Comparison of ENCODE assay signal across 13 cellular contexts in genomic region chr6:34383651-34384304, GRCh38. TPM values are rescaled to one million over a fixed set of nuclear protein-coding genes. Genes with fewer than 3 reads are reported as not detected.
DNase-seq lines count a peak whose midpoint lies in the region; ATAC-seq and TF ChIP-seq lines count a peak whose summit lies in the region.
"Had no signal": no experiment of that assay in that cellular context is flagged by ENCODE, and none has a peak within 500 bp of the region (broad histone marks: within the 10 kb centered on the region; RNA-seq: fewer than 3 reads in every experiment).

No MANE protein-coding gene starts in this region.

- 64 to 65% methylated on average over 5 of the region's 5 CpGs for WGBS in heart right ventricle, 2 donors
- 65 to 68% methylated on average over 5 of the region's 5 CpGs for WGBS in aorta, 2 donors

- H3K4me3 ChIP-seq in heart right ventricle (no peak overlapping the region), endocrine pancreas (ENCODE audit: control insufficient read depth, insufficient read depth, low read length) (peak overlapping the region; percentile 3), aorta (ENCODE audit: low read length in 2 of 2) (no peak overlapping the region)
- H3K4me3 ChIP-seq: pancreas, SJCRH30 had no signal

- H3K27ac Mint-ChIP-seq in nephron progenitor cell: peak overlapping the region; percentile 73
- H3K27ac Mint-ChIP-seq in stimulated activated naive CD8-positive, alpha-beta T cell treated with anti-CD3 and anti-CD28 coated beads, Interleukin-15, amount 100 ng/mL, for 72 hours: no peak overlapping the region
- H3K27ac Mint-ChIP-seq: activated CD4-positive, alpha-beta T cell treated with anti-CD3 and anti-CD28 coated beads, Interleukin-2, amount 10 ng/mL, durations not matched to agents 7 days and 5 days had no signal

- no peaks in the 10 kb centered on the region for H3K27me3 ChIP-seq in heart right ventricle
- no peaks in the 10 kb centered on the region for H3K27me3 ChIP-seq in endocrine pancreas (ENCODE audit: control insufficient read depth, insufficient read depth, low read length)
- H3K27me3 ChIP-seq in aorta (ENCODE audit: control insufficient read depth in 1 of 2, insufficient read depth in 2 of 2, low read length in 1 of 2): no peaks in the 10 kb centered on the region
- H3K27me3 ChIP-seq: pancreas, SJCRH30 had no signal

- H3K4me1 ChIP-seq in heart right ventricle (peaks cover 15 to 73% (median 49%) of the 10 kb centered on the region in 9 donors), endocrine pancreas (ENCODE audit: control insufficient read depth, insufficient read depth, low read length) (peaks cover 12% of the 10 kb centered on the region), aorta (ENCODE audit: control insufficient read depth in 1 of 2, insufficient read depth in 2 of 2, low read length in 2 of 2) (no peaks in the 10 kb centered on the region)
- H3K4me1 ChIP-seq: SJCRH30 had no signal

- H3K36me3 Mint-ChIP-seq in nephron progenitor cell (ENCODE audit: low read depth): peaks cover 25% of the 10 kb centered on the region

- H3K36me3 ChIP-seq in heart right ventricle (peaks cover 0 to 9% (median 0%) of the 10 kb centered on the region in 9 donors), endocrine pancreas (ENCODE audit: control insufficient read depth, insufficient read depth, low read length) (no peaks in the 10 kb centered on the region), aorta (ENCODE audit: control insufficient read depth in 1 of 2, insufficient read depth in 2 of 2, low read length in 1 of 2) (peaks cover 0 to 1% of the 10 kb centered on the region in 2 donors)
- H3K36me3 ChIP-seq: pancreas, SJCRH30 had no signal

- peaks cover 52% of the 10 kb centered on the region for H3K4me1 Mint-ChIP-seq in nephron progenitor cell
- H3K4me1 Mint-ChIP-seq in stimulated activated naive CD8-positive, alpha-beta T cell treated with anti-CD3 and anti-CD28 coated beads, Interleukin-15, amount 100 ng/mL, for 72 hours: peaks cover 17% of the 10 kb centered on the region

- no peak for TF ChIP-seq CTCF in heart right ventricle (IDR thresholded peaks at IDR 0.05)
- no peak for TF ChIP-seq CTCF in nephron progenitor cell (IDR thresholded peaks at IDR 0.05)

- peak in 3 of 8 donors; percentile 7 to 47 (median 33) for ATAC-seq in heart right ventricle
- ATAC-seq in Right ventricle myocardium superior (ENCODE audit: poor library complexity): no peak
- ATAC-seq in aorta (ENCODE audit: low FRiP score): no peak
- ATAC-seq in stimulated activated naive CD8-positive, alpha-beta T cell treated with anti-CD3 and anti-CD28 coated beads, Interleukin-15, amount 100 ng/mL, for 72 hours: no peak
- ATAC-seq in HG03571 (IDR thresholded peaks at IDR 0.05; ENCODE audit: unreplicated experiment): no peak

- H3K9ac ChIP-seq in endocrine pancreas (ENCODE audit: control insufficient read depth, insufficient read depth, low read length): no peak overlapping the region

- H3K9me3 ChIP-seq in heart right ventricle (peaks cover 0 to under 1% (median 0%) of the 10 kb centered on the region in 11 donors), endocrine pancreas (ENCODE audit: control insufficient read depth, low read length) (no peaks in the 10 kb centered on the region), aorta (ENCODE audit: control insufficient read depth, low read length) (no peaks in the 10 kb centered on the region)
- H3K9me3 ChIP-seq: pancreas, SJCRH30 had no signal

- peaks cover 11% of the 10 kb centered on the region for H3K9me3 Mint-ChIP-seq in nephron progenitor cell
- H3K9me3 Mint-ChIP-seq in stimulated activated naive CD8-positive, alpha-beta T cell treated with anti-CD3 and anti-CD28 coated beads, Interleukin-15, amount 100 ng/mL, for 72 hours: no peaks in the 10 kb centered on the region
- H3K9me3 Mint-ChIP-seq: activated CD4-positive, alpha-beta T cell treated with anti-CD3 and anti-CD28 coated beads, Interleukin-2, amount 10 ng/mL, durations not matched to agents 7 days and 5 days had no signal

- H3K4me3 Mint-ChIP-seq in nephron progenitor cell: peak overlapping the region; percentile 36
- no peak overlapping the region for H3K4me3 Mint-ChIP-seq in stimulated activated naive CD8-positive, alpha-beta T cell treated with anti-CD3 and anti-CD28 coated beads, Interleukin-15, amount 100 ng/mL, for 72 hours
- H3K4me3 Mint-ChIP-seq: activated CD4-positive, alpha-beta T cell treated with anti-CD3 and anti-CD28 coated beads, Interleukin-2, amount 10 ng/mL, durations not matched to agents 7 days and 5 days had no signal

- no peak for DNase-seq in heart right ventricle
- no peak for DNase-seq in Right ventricle myocardium superior
- DNase-seq in nephron progenitor cell: no peak
- DNase-seq in aorta: no peak
- DNase-seq in stimulated activated naive CD8-positive, alpha-beta T cell treated with anti-CD3 and anti-CD28 coated beads, Interleukin-15, amount 100 ng/mL, for 72 hours: no peak
- DNase-seq in AML-193 (lab: John Stamatoyannopoulos, UW): no peak
- DNase-seq: activated CD4-positive, alpha-beta T cell treated with anti-CD3 and anti-CD28 coated beads, Interleukin-2, amount 10 ng/mL, durations not matched to agents 7 days and 5 days; activated gamma-delta T cell; NCI-H446 treated with DMSO at 0.1 percent for 48 hours; pancreas; SJCRH30 had no signal

- H3K27me3 Mint-ChIP-seq in nephron progenitor cell (ENCODE audit: low read depth, poor library complexity): no peaks in the 10 kb centered on the region
- no peaks in the 10 kb centered on the region for H3K27me3 Mint-ChIP-seq in stimulated activated naive CD8-positive, alpha-beta T cell treated with anti-CD3 and anti-CD28 coated beads, Interleukin-15, amount 100 ng/mL, for 72 hours
- H3K27me3 Mint-ChIP-seq: activated CD4-positive, alpha-beta T cell treated with anti-CD3 and anti-CD28 coated beads, Interleukin-2, amount 10 ng/mL, durations not matched to agents 7 days and 5 days had no signal

- H3K27ac ChIP-seq in heart right ventricle (peak overlapping the region in 7 of 10 donors; percentile 19 to 60 (median 31)), aorta (ENCODE audit: low read depth in 1 of 2, low read length in 2 of 2) (peak overlapping the region; percentile 17 to 36)
- H3K27ac ChIP-seq: SJCRH30 had no signal

- intact Hi-C loops in heart right ventricle (cut with DNase I): loop anchor here in 1 of 10 donors (10.0 kb wide), 1 partner anchor 109 kb away; no protein-coding TSS in a partner anchor
- intact Hi-C loops in Right ventricle myocardium superior (cut with DNase I): no loop called here
- intact Hi-C loops in aorta (cut with DNase I): no loop called here

RNA-seq across cellular contexts. Expression of gene NUDT3, which starts 8.7 kb away (rescaled TPM):
- total RNA-seq in heart right ventricle: 10 to 100 TPM; 41.9 to 67.1 (median 59.0) TPM
- 10 to 100 TPM in 1 of 2 donors, 1 to 10 TPM in 1; 9.3 to 20.9 TPM for polyA plus RNA-seq in heart right ventricle
- 49.6 TPM for total RNA-seq in Right ventricle myocardium superior
- 10 to 100 TPM; 47.3 to 50.2 TPM for total RNA-seq in aorta
- polyA plus RNA-seq in aorta: 10 to 100 TPM; 15.5 to 19.9 TPM

RNA-seq across cellular contexts. Expression of gene RPS10, which starts 42.1 kb away (rescaled TPM):
- total RNA-seq in heart right ventricle (100 to 1,000 TPM; 551 to 913 (median 607) TPM), Right ventricle myocardium superior (638 TPM), aorta (100 to 1,000 TPM; 835 to 876 TPM)
- polyA plus RNA-seq in heart right ventricle (1,000 to 10,000 TPM; 1,305 to 2,567 TPM), aorta (1,000 to 10,000 TPM; 2,619 to 4,721 TPM)
